ENCODE assay signal across 1 cellular context in the genomic region with DNA sequence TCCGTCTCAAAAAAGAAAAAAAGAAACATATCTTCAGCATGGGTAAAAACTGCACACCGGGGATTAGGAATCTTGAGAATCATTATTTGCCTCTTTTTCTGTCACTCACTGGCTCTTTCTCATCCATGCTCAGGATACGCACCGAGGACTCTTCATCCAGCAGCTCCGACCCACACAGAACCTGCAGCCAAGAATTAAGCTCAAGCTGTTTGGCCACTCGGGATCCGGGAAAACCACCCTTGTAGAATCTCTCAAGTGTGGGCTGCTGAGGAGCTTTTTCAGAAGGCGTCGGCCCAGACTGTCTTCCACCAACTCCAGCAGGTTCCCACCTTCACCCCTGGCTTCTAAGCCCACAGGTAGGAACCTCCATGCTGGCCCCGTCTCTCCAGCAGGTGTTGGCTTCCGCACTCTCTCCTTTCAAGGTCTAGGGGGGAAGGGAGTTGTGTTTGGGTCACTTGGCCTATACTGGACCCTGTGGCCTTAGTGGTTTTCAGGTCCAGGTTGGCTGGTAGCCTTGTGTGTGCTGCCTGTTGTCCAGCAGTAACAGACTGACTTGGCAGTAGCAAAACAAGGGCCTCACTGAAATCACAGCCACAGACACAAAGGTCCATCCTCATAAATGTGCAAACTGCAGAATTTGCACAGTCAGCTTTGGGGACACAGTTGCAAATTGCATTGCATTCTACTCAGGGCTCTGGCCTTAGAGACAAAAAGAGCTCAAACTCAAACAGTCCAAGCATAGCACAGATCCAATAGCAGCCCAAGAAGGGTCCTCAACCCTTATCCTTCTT.
TF ChIP-seq lines count a peak whose summit lies in the region.

No MANE protein-coding gene starts in this region.

TF ChIP-seq in SK-N-SH, 30 proteins besides CTCF, POLR2A, EP300 and RAD21 (continued from another document):
- TF ChIP-seq, protein P1, sequence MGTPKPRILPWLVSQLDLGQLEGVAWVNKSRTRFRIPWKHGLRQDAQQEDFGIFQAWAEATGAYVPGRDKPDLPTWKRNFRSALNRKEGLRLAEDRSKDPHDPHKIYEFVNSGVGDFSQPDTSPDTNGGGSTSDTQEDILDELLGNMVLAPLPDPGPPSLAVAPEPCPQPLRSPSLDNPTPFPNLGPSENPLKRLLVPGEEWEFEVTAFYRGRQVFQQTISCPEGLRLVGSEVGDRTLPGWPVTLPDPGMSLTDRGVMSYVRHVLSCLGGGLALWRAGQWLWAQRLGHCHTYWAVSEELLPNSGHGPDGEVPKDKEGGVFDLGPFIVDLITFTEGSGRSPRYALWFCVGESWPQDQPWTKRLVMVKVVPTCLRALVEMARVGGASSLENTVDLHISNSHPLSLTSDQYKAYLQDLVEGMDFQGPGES (IDR thresholded peaks at IDR 0.05; ENCODE audit: low read depth, low read length), result no peak
